Comparison of ENCODE assay signal across 1 cellular context in the genomic region with DNA sequence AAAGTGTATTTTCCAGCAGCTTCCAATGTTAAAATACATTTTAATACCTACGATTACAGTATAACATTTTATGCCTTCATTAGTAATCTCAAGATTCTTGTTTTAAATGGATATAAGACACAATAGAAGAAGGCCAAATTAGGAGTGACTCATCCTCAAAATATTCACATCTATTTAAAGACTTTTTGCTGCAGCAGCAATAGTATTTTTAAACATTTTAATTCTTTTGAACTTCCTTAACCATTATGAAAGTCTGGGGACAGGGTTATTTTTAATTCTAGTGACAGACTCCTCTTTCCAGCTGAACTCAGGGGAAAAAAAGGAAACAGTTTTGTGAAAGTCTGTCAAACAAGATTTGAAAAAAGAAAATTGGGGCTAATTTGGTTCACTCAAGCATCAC.
TF ChIP-seq lines count a peak whose summit lies in the region.

No MANE protein-coding gene starts in this region.

TF ChIP-seq in SK-N-SH, 30 proteins besides CTCF, POLR2A, EP300 and RAD21 (continued from another document):
- TF ChIP-seq, protein P1, sequence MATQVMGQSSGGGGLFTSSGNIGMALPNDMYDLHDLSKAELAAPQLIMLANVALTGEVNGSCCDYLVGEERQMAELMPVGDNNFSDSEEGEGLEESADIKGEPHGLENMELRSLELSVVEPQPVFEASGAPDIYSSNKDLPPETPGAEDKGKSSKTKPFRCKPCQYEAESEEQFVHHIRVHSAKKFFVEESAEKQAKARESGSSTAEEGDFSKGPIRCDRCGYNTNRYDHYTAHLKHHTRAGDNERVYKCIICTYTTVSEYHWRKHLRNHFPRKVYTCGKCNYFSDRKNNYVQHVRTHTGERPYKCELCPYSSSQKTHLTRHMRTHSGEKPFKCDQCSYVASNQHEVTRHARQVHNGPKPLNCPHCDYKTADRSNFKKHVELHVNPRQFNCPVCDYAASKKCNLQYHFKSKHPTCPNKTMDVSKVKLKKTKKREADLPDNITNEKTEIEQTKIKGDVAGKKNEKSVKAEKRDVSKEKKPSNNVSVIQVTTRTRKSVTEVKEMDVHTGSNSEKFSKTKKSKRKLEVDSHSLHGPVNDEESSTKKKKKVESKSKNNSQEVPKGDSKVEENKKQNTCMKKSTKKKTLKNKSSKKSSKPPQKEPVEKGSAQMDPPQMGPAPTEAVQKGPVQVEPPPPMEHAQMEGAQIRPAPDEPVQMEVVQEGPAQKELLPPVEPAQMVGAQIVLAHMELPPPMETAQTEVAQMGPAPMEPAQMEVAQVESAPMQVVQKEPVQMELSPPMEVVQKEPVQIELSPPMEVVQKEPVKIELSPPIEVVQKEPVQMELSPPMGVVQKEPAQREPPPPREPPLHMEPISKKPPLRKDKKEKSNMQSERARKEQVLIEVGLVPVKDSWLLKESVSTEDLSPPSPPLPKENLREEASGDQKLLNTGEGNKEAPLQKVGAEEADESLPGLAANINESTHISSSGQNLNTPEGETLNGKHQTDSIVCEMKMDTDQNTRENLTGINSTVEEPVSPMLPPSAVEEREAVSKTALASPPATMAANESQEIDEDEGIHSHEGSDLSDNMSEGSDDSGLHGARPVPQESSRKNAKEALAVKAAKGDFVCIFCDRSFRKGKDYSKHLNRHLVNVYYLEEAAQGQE (IDR thresholded peaks at IDR 0.05; ENCODE audit: low read depth, low read length): no peak
- no peak for TF ChIP-seq ELF1 (IDR thresholded peaks at IDR 0.05)
- TF ChIP-seq MEF2A (IDR thresholded peaks at IDR 0.05; ENCODE audit: borderline replicate concordance, low read depth): no peak
- TF ChIP-seq, protein P2, sequence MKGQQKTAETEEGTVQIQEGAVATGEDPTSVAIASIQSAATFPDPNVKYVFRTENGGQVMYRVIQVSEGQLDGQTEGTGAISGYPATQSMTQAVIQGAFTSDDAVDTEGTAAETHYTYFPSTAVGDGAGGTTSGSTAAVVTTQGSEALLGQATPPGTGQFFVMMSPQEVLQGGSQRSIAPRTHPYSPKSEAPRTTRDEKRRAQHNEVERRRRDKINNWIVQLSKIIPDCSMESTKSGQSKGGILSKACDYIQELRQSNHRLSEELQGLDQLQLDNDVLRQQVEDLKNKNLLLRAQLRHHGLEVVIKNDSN (IDR thresholded peaks at IDR 0.05; ENCODE audit: borderline replicate concordance, low read depth): no peak
- TF ChIP-seq FOXM1 (IDR thresholded peaks at IDR 0.05; ENCODE audit: low read depth): no peak
- no peak for TF ChIP-seq FOSL2 (IDR thresholded peaks at IDR 0.05; ENCODE audit: borderline replicate concordance, low read depth)
